In genomic region chr10:117254774-117255735, GRCh38 we compare ENCODE assay signal across 22 cellular contexts. TPM values are rescaled to one million over a fixed set of nuclear protein-coding genes. Genes with fewer than 3 reads are reported as not detected.
DNase-seq lines count a peak whose midpoint lies in the region; ATAC-seq and TF ChIP-seq lines count a peak whose summit lies in the region.
"Had no signal": no experiment of that assay in that cellular context is flagged by ENCODE, and none has a peak within 500 bp of the region (broad histone marks: within the 10 kb centered on the region; RNA-seq: fewer than 3 reads in every experiment).

No MANE protein-coding gene starts in this region.

- TF ChIP-seq POLR2A in Peyer's patch (IDR thresholded peaks at IDR 0.05): no peak

- H3K9me3 ChIP-seq in Peyer's patch: no peaks in the 10 kb centered on the region

- ATAC-seq in activated naive CD8-positive, alpha-beta T cell treated with anti-CD3 and anti-CD28 coated beads, Interleukin-2, amount 50 U/mL, for 24 hours: no peak
- ATAC-seq: GM23338, HCT116 had no signal

- DNase-seq in ecto neural progenitor cell (ENCODE audit: low spot score) (peak; percentile 34), endothelial cell (ENCODE audit: low spot score) (no peak), mesenteric fat pad (ENCODE audit: low spot score) (peak; percentile 81), osteocyte (ENCODE audit: extremely low spot score, unreplicated experiment) (peak; percentile 77), Peyer's patch (no peak), NCI-H524 treated with DMSO at 0.1 percent for 48 hours (lab: John Stamatoyannopoulos, UW) (no peak)
- no peak for DNase-seq in activated effector memory CD4-positive, alpha-beta T cell treated with anti-CD3 and anti-CD28 coated beads, Interleukin-2, amount 50 U/mL, for 16 hours
- DNase-seq in activated naive CD8-positive, alpha-beta T cell treated with anti-CD3 and anti-CD28 coated beads, Interleukin-2, amount 50 U/mL, for 24 hours: no peak
- DNase-seq: C1 segment of cervical spinal cord; Calu3; CD4-positive, alpha-beta memory T cell; COR-L47; DMS53; DMS79 treated with DMSO at 0.1 percent for 48 hours; GF-D8 had no signal

- no peak for TF ChIP-seq CTCF in endothelial cell (IDR thresholded peaks at IDR 0.05; ENCODE audit: unreplicated experiment)
- no peak for TF ChIP-seq CTCF in osteocyte (IDR thresholded peaks at IDR 0.05)
- no peak for TF ChIP-seq CTCF in Peyer's patch (IDR thresholded peaks at IDR 0.05)

- no peaks in the 10 kb centered on the region for H3K27me3 Mint-ChIP-seq in endothelial cell (ENCODE audit: unreplicated experiment)
- peaks cover 40% of the 10 kb centered on the region for H3K27me3 Mint-ChIP-seq in osteocyte (ENCODE audit: unreplicated experiment)
- peaks cover 12% of the 10 kb centered on the region for H3K27me3 Mint-ChIP-seq in activated naive CD8-positive, alpha-beta T cell treated with anti-CD3 and anti-CD28 coated beads, Interleukin-2, amount 50 U/mL, for 24 hours

- H3K4me3 Mint-ChIP-seq in endothelial cell (ENCODE audit: unreplicated experiment) (peak overlapping the region; percentile 49), osteocyte (ENCODE audit: unreplicated experiment) (no peak overlapping the region)
- H3K4me3 Mint-ChIP-seq in activated naive CD8-positive, alpha-beta T cell treated with anti-CD3 and anti-CD28 coated beads, Interleukin-2, amount 50 U/mL, for 24 hours: no peak overlapping the region
- H3K4me3 Mint-ChIP-seq: CD4-positive, alpha-beta memory T cell; GM23338; H9 had no signal

- H3K27ac Mint-ChIP-seq in endothelial cell (ENCODE audit: unreplicated experiment): no peak overlapping the region
- no peak overlapping the region for H3K27ac Mint-ChIP-seq in osteocyte (ENCODE audit: unreplicated experiment)
- no peak overlapping the region for H3K27ac Mint-ChIP-seq in activated naive CD8-positive, alpha-beta T cell treated with anti-CD3 and anti-CD28 coated beads, Interleukin-2, amount 50 U/mL, for 24 hours
- H3K27ac Mint-ChIP-seq: CD4-positive, alpha-beta memory T cell; GM23338 had no signal

- peaks cover 26% of the 10 kb centered on the region for H3K4me1 Mint-ChIP-seq in endothelial cell (ENCODE audit: unreplicated experiment)
- no peaks in the 10 kb centered on the region for H3K4me1 Mint-ChIP-seq in osteocyte (ENCODE audit: unreplicated experiment)
- peaks cover 8% of the 10 kb centered on the region for H3K4me1 Mint-ChIP-seq in activated naive CD8-positive, alpha-beta T cell treated with anti-CD3 and anti-CD28 coated beads, Interleukin-2, amount 50 U/mL, for 24 hours
- H3K4me1 Mint-ChIP-seq: CD4-positive, alpha-beta memory T cell had no signal

- H3K4me1 ChIP-seq in Peyer's patch: no peaks in the 10 kb centered on the region

- no peaks in the 10 kb centered on the region for H3K27me3 ChIP-seq in Peyer's patch

- H3K9me3 Mint-ChIP-seq in endothelial cell (ENCODE audit: unreplicated experiment): no peaks in the 10 kb centered on the region
- no peaks in the 10 kb centered on the region for H3K9me3 Mint-ChIP-seq in osteocyte (ENCODE audit: unreplicated experiment)
- no peaks in the 10 kb centered on the region for H3K9me3 Mint-ChIP-seq in activated naive CD8-positive, alpha-beta T cell treated with anti-CD3 and anti-CD28 coated beads, Interleukin-2, amount 50 U/mL, for 24 hours
- H3K9me3 Mint-ChIP-seq: CD4-positive, alpha-beta memory T cell; GM23338; H9 had no signal

- no peaks in the 10 kb centered on the region for H3K36me3 Mint-ChIP-seq in endothelial cell (ENCODE audit: low read depth, unreplicated experiment)
- no peaks in the 10 kb centered on the region for H3K36me3 Mint-ChIP-seq in osteocyte (ENCODE audit: unreplicated experiment)
- no peaks in the 10 kb centered on the region for H3K36me3 Mint-ChIP-seq in activated naive CD8-positive, alpha-beta T cell treated with anti-CD3 and anti-CD28 coated beads, Interleukin-2, amount 50 U/mL, for 24 hours (ENCODE audit: low read depth)
- H3K36me3 Mint-ChIP-seq: CD4-positive, alpha-beta memory T cell had no signal

- no peaks in the 10 kb centered on the region for H3K36me3 ChIP-seq in Peyer's patch

- no peak overlapping the region for H3K4me3 ChIP-seq in Peyer's patch
- H3K4me3 ChIP-seq: GM23338 had no signal

- H3K27ac ChIP-seq in Peyer's patch: no peak overlapping the region

RNA-seq across cellular contexts. Expression of gene SLC18A2, which starts 14.1 kb away (rescaled TPM):
- total RNA-seq in endothelial cell (ENCODE audit: unreplicated experiment): 1.3 TPM
- total RNA-seq in mesenteric fat pad: 0.42 TPM
- not detected in 2 replicates for total RNA-seq in osteocyte
- under 1 TPM; 0.18 to 0.95 (median 0.75) TPM for total RNA-seq in Peyer's patch
- total RNA-seq: A172, Calu3, Daoy, G401 had no signal

RNA-seq across cellular contexts. Expression of gene KCNK18, which starts 57.8 kb away (rescaled TPM):
- total RNA-seq in endothelial cell (ENCODE audit: unreplicated experiment): 0.31 TPM
- total RNA-seq in mesenteric fat pad: not detected
- total RNA-seq in osteocyte: not detected in 2 replicates
- not detected for total RNA-seq in Peyer's patch
- total RNA-seq: A172; Calu3; CD4-positive, alpha-beta memory T cell; Daoy; G401; GM23338; H4; H9 had no signal

Comparison
In these comparisons a context has a peak if more than half of its experiments do, and no peak if none do; other contexts are left out.
1. DNase-seq: peak in ecto neural progenitor cell (single experiment), mesenteric fat pad (single experiment) and osteocyte (single experiment); none in endothelial cell (single experiment), Peyer's patch (0 of 3), activated effector memory CD4-positive, alpha-beta T cell treated with anti-CD3 and anti-CD28 coated beads, Interleukin-2, amount 50 U/mL, for 16 hours (single experiment), activated naive CD8-positive, alpha-beta T cell treated with anti-CD3 and anti-CD28 coated beads, Interleukin-2, amount 50 U/mL, for 24 hours (single experiment) and NCI-H524 treated with DMSO at 0.1 percent for 48 hours (single experiment).